8 cellular contexts compared by ENCODE assay signal in genomic region chr14:68283378-68284123, GRCh38.
DNase-seq lines count a peak whose midpoint lies in the region; ATAC-seq lines count a peak whose summit lies in the region.

No MANE protein-coding gene starts in this region.

- DNase-seq in T-helper 17 cell = peak in 2 of 3 donors; percentile 39 to 47
- DNase-seq in dermis blood vessel endothelial cell = peak; percentile 36
- DNase-seq in stimulated activated CD4-positive, alpha-beta T cell treated with anti-CD3 and anti-CD28 coated beads, Interleukin-12 subunit alpha, Interleukin-12 subunit beta, amount 100 ng/mL, for 24 hours (ENCODE audit: low read depth in 2 of 2) = peak; percentile 9 to 22
- no peak for DNase-seq in cerebellar cortex (ENCODE audit: low spot score)
- DNase-seq in pons (ENCODE audit: low spot score) = no peak
- DNase-seq in hippocampal formation (lab: John Stamatoyannopoulos, UW) = no peak

- ATAC-seq in GM21723 (IDR thresholded peaks at IDR 0.05; ENCODE audit: unreplicated experiment) (peak; percentile 37), T-helper 17 cell (peak; percentile 70)

- H3K36me3 Mint-ChIP-seq in T-helper 17 cell (ENCODE audit: low read depth) = no peaks in the 10 kb centered on the region

- H3K27me3 Mint-ChIP-seq in T-helper 17 cell = no peaks in the 10 kb centered on the region

- H3K4me1 ChIP-seq in BLaER1 = peaks cover 96% of the 10 kb centered on the region

- H3K36me3 ChIP-seq in BLaER1 = no peaks in the 10 kb centered on the region

- H3K9me3 ChIP-seq in BLaER1 (no peaks in the 10 kb centered on the region), T-helper 17 cell (ENCODE audit: control insufficient read depth, low read length, poor library complexity, severe bottlenecking) (no peaks in the 10 kb centered on the region)

- no peaks in the 10 kb centered on the region for H4K20me1 ChIP-seq in BLaER1

- H3K4me2 ChIP-seq in BLaER1 = peak overlapping the region; percentile 77

- H3K27me3 ChIP-seq in BLaER1 = no peaks in the 10 kb centered on the region

- peak overlapping the region; percentile 49; the same call in 1 of the 2 replicates for H3K4me3 ChIP-seq in BLaER1

- peak overlapping the region; percentile 73 for H3K4me3 Mint-ChIP-seq in T-helper 17 cell

- peak overlapping the region; percentile 86 for H3K9ac ChIP-seq in BLaER1

- peak overlapping the region; percentile 98 for H3K27ac Mint-ChIP-seq in T-helper 17 cell

- H3K4me1 Mint-ChIP-seq in T-helper 17 cell = peaks cover 60% of the 10 kb centered on the region

- peak overlapping the region; percentile 97 for H3K27ac ChIP-seq in BLaER1

Comparison
In these comparisons a context has a peak if more than half of its experiments do, and no peak if none do; other contexts are left out.
1. DNase-seq: peak in T-helper 17 cell (2 of 3), dermis blood vessel endothelial cell (single experiment) and stimulated activated CD4-positive, alpha-beta T cell treated with anti-CD3 and anti-CD28 coated beads, Interleukin-12 subunit alpha, Interleukin-12 subunit beta, amount 100 ng/mL, for 24 hours (2 of 2); none in cerebellar cortex (single experiment), pons (single experiment) and hippocampal formation (0 of 2).